Comparison of ENCODE assay signal across 1 cellular context in genomic region chr2:219569635-219570034, GRCh38.
A peak's percentile ranks its signal among the peaks of the same experiment; 100 is the strongest.
TF ChIP-seq lines count a peak whose summit lies in the region.

No MANE protein-coding gene starts in this region.

TF ChIP-seq in IMR-90, 13 proteins besides CTCF, POLR2A, EP300 and RAD21:
- TF ChIP-seq MAFK (IDR thresholded peaks at IDR 0.05; ENCODE audit: low read depth, low read length) (peak; percentile 44), RCOR1 (IDR thresholded peaks at IDR 0.05; ENCODE audit: insufficient replicate concordance, low read length) (no peak)
TF ChIP-seq in IMR-90: peak in this region for 1.
